ENCODE assay signal across 9 cellular contexts in the genomic region with DNA sequence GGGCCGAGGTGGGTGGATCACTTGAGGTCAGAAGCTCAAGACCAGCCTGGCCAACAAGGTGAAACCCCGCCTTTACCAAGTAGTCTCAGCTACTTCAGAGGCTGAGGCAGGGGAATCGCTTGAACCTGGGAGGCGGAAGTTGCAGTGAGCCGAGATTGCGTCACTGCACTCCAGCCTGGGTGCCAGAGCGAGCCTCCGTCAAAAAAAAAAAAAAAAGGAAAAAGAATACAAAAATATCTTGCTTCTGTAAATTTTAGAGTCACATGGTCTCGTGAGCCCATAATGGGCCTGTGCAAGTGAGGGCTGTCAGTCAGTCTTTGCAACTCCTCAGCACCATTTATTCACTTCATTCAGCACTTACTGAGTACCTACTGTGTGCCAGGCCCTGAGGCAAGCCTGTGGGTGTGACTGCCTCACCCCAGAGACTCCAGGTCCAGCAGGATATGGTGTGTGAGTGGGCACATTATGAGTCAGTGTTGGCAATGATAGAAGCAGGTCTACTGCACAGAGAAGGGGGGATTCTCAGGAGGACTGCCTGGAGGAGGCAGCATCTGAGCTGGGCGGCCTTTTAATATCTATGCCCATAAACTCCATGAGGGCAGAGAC. TPM values are rescaled to one million over a fixed set of nuclear protein-coding genes. Genes with fewer than 3 reads are reported as not detected.
DNase-seq lines count a peak whose midpoint lies in the region; ATAC-seq and TF ChIP-seq lines count a peak whose summit lies in the region.
"Had no signal": no experiment of that assay in that cellular context is flagged by ENCODE, and none has a peak within 500 bp of the region (broad histone marks: within the 10 kb centered on the region; RNA-seq: fewer than 3 reads in every experiment).

No MANE protein-coding gene starts in this region.

- TF ChIP-seq EP300 in upper lobe of left lung (IDR thresholded peaks at IDR 0.05) = no peak

- TF ChIP-seq POLR2A in upper lobe of left lung (IDR thresholded peaks at IDR 0.05) = no peak

- peaks cover 6% of the 10 kb centered on the region for H3K36me3 Mint-ChIP-seq in Caco-2 (ENCODE audit: insufficient read depth, unreplicated experiment)
- H3K36me3 Mint-ChIP-seq: CD8-positive, alpha-beta memory T cell had no signal

- H3K36me3 ChIP-seq in right atrium auricular region = no peaks in the 10 kb centered on the region
- no peaks in the 10 kb centered on the region for H3K36me3 ChIP-seq in upper lobe of left lung
- no peaks in the 10 kb centered on the region for H3K36me3 ChIP-seq in Caco-2 (ENCODE audit: control insufficient read depth, insufficient read depth, low read length)

- H3K27me3 ChIP-seq in right atrium auricular region = no peaks in the 10 kb centered on the region
- no peaks in the 10 kb centered on the region for H3K27me3 ChIP-seq in upper lobe of left lung
- H3K27me3 ChIP-seq in Caco-2 (replicated peaks; ENCODE audit: control insufficient read depth, insufficient read depth, low read length) = no peaks in the 10 kb centered on the region

- H3K9me3 ChIP-seq in right atrium auricular region = no peaks in the 10 kb centered on the region
- no peaks in the 10 kb centered on the region for H3K9me3 ChIP-seq in upper lobe of left lung
- H3K9me3 ChIP-seq in Caco-2 = no peaks in the 10 kb centered on the region

- no TSS peak for BruUV-seq in Caco-2 (replicated peaks; lab: Mats Ljungman, UMichigan)

- no peak overlapping the region for H3K27ac Mint-ChIP-seq in Caco-2 (ENCODE audit: unreplicated experiment)

- H3K9me3 Mint-ChIP-seq in Caco-2 (ENCODE audit: unreplicated experiment) = no peaks in the 10 kb centered on the region
- H3K9me3 Mint-ChIP-seq: CD8-positive, alpha-beta memory T cell had no signal

- H3K4me1 ChIP-seq in right atrium auricular region (no peaks in the 10 kb centered on the region), upper lobe of left lung (peaks cover 4 to 32% (median 19%) of the 10 kb centered on the region in 4 donors), Caco-2 (no peaks in the 10 kb centered on the region)

- H3K27me3 Mint-ChIP-seq in Caco-2 (ENCODE audit: insufficient read depth, unreplicated experiment) = no peaks in the 10 kb centered on the region

- intact Hi-C loops in Right ventricle myocardium superior (cut with DNase I) = no loop called here
- intact Hi-C loops in Caco-2 (cut with micrococcal nuclease; ENCODE audit: unreplicated experiment) = no loop called here

- H3K4me1 Mint-ChIP-seq in Caco-2 (ENCODE audit: low read depth, unreplicated experiment) = no peaks in the 10 kb centered on the region

- CTCF ChIA-PET in Caco-2 (lab: Charles Lee) = no interaction called here

- TF ChIP-seq CTCF in right atrium auricular region (IDR thresholded peaks at IDR 0.05) (no peak), fibroblast of the aortic adventitia (IDR thresholded peaks at IDR 0.05; ENCODE audit: insufficient read depth, low read length) (no peak), upper lobe of left lung (IDR thresholded peaks at IDR 0.05) (no peak), Caco-2 (IDR thresholded peaks at IDR 0.05; ENCODE audit: insufficient read depth in 1 of 2, low read depth in 1 of 2, low read length in 1 of 2, severe bottlenecking in 1 of 2, unreplicated experiment in 1 of 2) (no peak)

- DNase-seq in Right ventricle myocardium superior (peak; percentile 63), right atrium auricular region (ENCODE audit: low spot score) (no peak), NOMO-1 treated with dmso at 0.1 percent for 144 hours (lab: John Stamatoyannopoulos, UW; ENCODE audit: unreplicated experiment) (peak; percentile 68), fibroblast of the aortic adventitia (ENCODE audit: low read depth) (peak; percentile 24), upper lobe of left lung (peak in 1 of 2 donors; percentile 86), activated gamma-delta T cell treated with Interleukin-2 at 50 U/mL for 16 hours (no peak), Caco-2 (no peak)

- WGBS in upper lobe of left lung, 2 donors = 22 to 31% methylated on average over 10 of the region's 10 CpGs

- H3K27ac ChIP-seq in right atrium auricular region (no peak overlapping the region), upper lobe of left lung (peak overlapping the region in 2 of 4 donors; percentile 46 to 54)

- POLR2A ChIA-PET in Caco-2 (lab: Charles Lee) = interaction anchor here (0.6 kb wide), 1 partner anchor 16 kb away, joined by 4 read pairs; no protein-coding TSS in a partner anchor

- no peak overlapping the region for H3K4me3 ChIP-seq in right atrium auricular region
- no peak overlapping the region for H3K4me3 ChIP-seq in fibroblast of the aortic adventitia (ENCODE audit: low read depth, low read length)
- no peak overlapping the region for H3K4me3 ChIP-seq in upper lobe of left lung
- no peak overlapping the region for H3K4me3 ChIP-seq in Caco-2 (ENCODE audit: low read depth, low read length)

- ATAC-seq in Right ventricle myocardium superior (ENCODE audit: poor library complexity) (peak; percentile 28), upper lobe of left lung (ENCODE audit: low FRiP score in 2 of 2) (peak; percentile 50 to 63), GM18502 (IDR thresholded peaks at IDR 0.05; ENCODE audit: poor library complexity, unreplicated experiment) (no peak)

- no peak overlapping the region for H3K4me3 Mint-ChIP-seq in Caco-2 (ENCODE audit: unreplicated experiment)

RNA-seq across cellular contexts. Expression of gene TARDBP, which starts 46.7 kb away (rescaled TPM):
- 106 TPM for total RNA-seq in Right ventricle myocardium superior
- 10 to 100 TPM; 60.8 to 64.6 TPM for total RNA-seq in right atrium auricular region
- 66.1 and 161 TPM in 2 replicates for total RNA-seq in fibroblast of the aortic adventitia (ENCODE audit: low replicate concordance)
- 100 to 1,000 TPM; 108 to 388 (median 138) TPM for total RNA-seq in upper lobe of left lung
- 177 and 181 TPM in 2 replicates for total RNA-seq in Caco-2 (2022)

Comparison
In these comparisons a context has a peak if more than half of its experiments do, and no peak if none do; other contexts are left out.
1. DNase-seq: peak in Right ventricle myocardium superior (single experiment), NOMO-1 treated with dmso at 0.1 percent for 144 hours (single experiment) and fibroblast of the aortic adventitia (single experiment); none in right atrium auricular region (single experiment), activated gamma-delta T cell treated with Interleukin-2 at 50 U/mL for 16 hours (single experiment) and Caco-2 (0 of 2).